24 cellular contexts compared by ENCODE assay signal in the genomic region with DNA sequence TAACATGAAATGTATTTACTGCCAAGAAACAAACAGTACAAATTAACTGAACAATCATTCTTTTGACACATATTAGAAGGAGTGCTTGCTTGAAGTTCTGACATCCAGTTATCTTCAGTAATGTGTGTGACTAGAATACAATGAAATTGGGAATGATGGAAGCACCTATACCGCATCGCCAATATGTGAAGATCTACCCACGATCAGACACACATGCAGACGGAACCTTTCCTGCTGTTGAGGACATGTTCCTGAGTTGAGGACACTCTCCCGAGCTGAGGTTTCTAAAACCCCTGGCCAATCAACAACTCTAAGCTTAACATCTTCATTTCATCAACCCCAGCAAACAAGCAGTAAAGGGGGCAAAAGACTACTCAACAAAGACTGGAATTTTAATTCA.
"Had no signal": no experiment of that assay in that cellular context is flagged by ENCODE, and none has a peak within 500 bp of the region (broad histone marks: within the 10 kb centered on the region; RNA-seq: fewer than 3 reads in every experiment).

A gene (minus strand): TSS at position 101 of the 400 bp plus-strand sequence. CDS start 133 bp downstream, outside the sequence.

- DNase-seq: colonic mucosa; cortex of kidney; dermis blood vessel endothelial cell; dorsolateral prefrontal cortex; effector CD4-positive, alpha-beta T cell; effector CD8-positive, alpha-beta T cell; effector memory CD4-positive, alpha-beta T cell; effector memory CD8-positive, alpha-beta T cell; endodermal cell; erythroblast; esophagus squamous epithelium; foreskin fibroblast; foreskin keratinocyte; foreskin melanocyte; gastrocnemius medialis; glutamatergic neuron; head of caudate nucleus; heart left ventricle; heart right ventricle had no signal

- ATAC-seq: effector memory CD8-positive, alpha-beta T cell; esophagus mucosa; foreskin keratinocyte; gastrocnemius medialis; gastroesophageal sphincter; heart left ventricle; heart right ventricle had no signal

- FAIRE-seq: colon, endometrium, endothelial cell of umbilical vein had no signal
